Comparison of ENCODE assay signal across 1 cellular context in genomic region chr15:74555192-74555591, GRCh38.
TF ChIP-seq lines count a peak whose summit lies in the region.

No MANE protein-coding gene starts in this region.

TF ChIP-seq in H1, 55 proteins besides CTCF, POLR2A, EP300 and RAD21:
- TF ChIP-seq CHD7 (IDR thresholded peaks at IDR 0.05; ENCODE audit: insufficient replicate concordance, low read length) (no peak), CEBPB (IDR thresholded peaks at IDR 0.05; ENCODE audit: low read depth, low read length) (peak; percentile 67)
TF ChIP-seq in H1: peak in this region for 1.
